ENCODE assay signal across 27 cellular contexts in the genomic region with DNA sequence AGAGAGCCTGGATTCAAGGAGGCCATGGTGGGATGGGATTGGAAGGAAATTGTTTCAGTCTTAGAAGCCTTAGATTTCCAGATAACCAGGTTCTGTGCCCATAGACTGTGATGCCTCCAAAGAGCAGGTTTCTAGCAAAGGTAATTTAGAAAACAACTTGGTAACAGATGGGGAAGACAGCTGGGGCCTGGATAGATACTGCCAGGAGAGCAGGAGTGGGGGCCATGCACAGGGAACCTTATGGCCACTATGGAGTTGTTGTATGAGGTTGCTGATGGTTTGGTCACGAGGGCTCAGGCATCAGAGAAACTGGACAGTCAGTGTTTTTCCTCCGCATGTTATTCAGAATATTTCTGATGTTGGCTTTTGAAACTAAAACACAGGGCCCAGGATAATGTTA.
DNase-seq lines count a peak whose midpoint lies in the region; ATAC-seq and TF ChIP-seq lines count a peak whose summit lies in the region.
"Had no signal": no experiment of that assay in that cellular context is flagged by ENCODE, and none has a peak within 500 bp of the region (broad histone marks: within the 10 kb centered on the region; RNA-seq: fewer than 3 reads in every experiment).

No MANE protein-coding gene starts in this region.

- peak; percentile 46 to 77 for DNase-seq in NCI-H446 (lab: John Stamatoyannopoulos, UW)
- peak; percentile 97 for DNase-seq in cerebellar cortex (ENCODE audit: low spot score)
- DNase-seq in nephron progenitor cell = no peak
- DNase-seq in transverse colon = no peak
- DNase-seq in NCI-H187 (lab: John Stamatoyannopoulos, UW) = no peak
- no peak for DNase-seq in omental fat pad (ENCODE audit: low spot score)
- no peak for DNase-seq in AG20443 (ENCODE audit: low spot score)
- DNase-seq: activated CD4-positive, alpha-beta T cell treated with anti-CD3 and anti-CD28 coated beads, Interleukin-2, amount 50 U/mL, for 48 hours; activated CD4-positive, CD25-positive, alpha-beta regulatory T cell treated with anti-CD3 and anti-CD28 coated beads, Interleukin-2, amount 50 U/mL, for 72 hours; activated naive CD4-positive, alpha-beta T cell; activated T-cell treated with anti-CD3 and anti-CD28 coated beads, Interleukin-2, amount 50 U/mL, for 72 hours; DMS53; H7; mammary epithelial cell; NCI-H1417; NCI-H2107; NCI-H510A; NK-92 treated with Interleukin-12 subunit alpha and Interleukin-12 subunit beta, amount 100 ng/mL, for 24 hours; SK-N-SH; stimulated activated CD4-positive, alpha-beta T cell treated with anti-CD3 and anti-CD28 coated beads, Interleukin-4, amount 100 ng/mL, for 24 hours had no signal

- H3K36me3 Mint-ChIP-seq in nephron progenitor cell (ENCODE audit: low read depth) = peaks cover 5% of the 10 kb centered on the region
- H3K36me3 Mint-ChIP-seq: type B pancreatic cell had no signal

- no peak for ATAC-seq in omental fat pad (ENCODE audit: low FRiP score)
- no peak for ATAC-seq in HG02870 (IDR thresholded peaks at IDR 0.05; ENCODE audit: unreplicated experiment)
- ATAC-seq: activated T-cell treated with anti-CD3 and anti-CD28 coated beads, Interleukin-2, amount 50 U/mL, for 72 hours; HepG2 had no signal

- peak overlapping the region; percentile 24 for H3K4me3 Mint-ChIP-seq in nephron progenitor cell
- H3K4me3 Mint-ChIP-seq: activated T-cell treated with anti-CD3 and anti-CD28 coated beads, Interleukin-2, amount 50 U/mL, for 72 hours; T-helper 1 cell treated with Interleukin-12 subunit alpha and Interleukin-12 subunit beta and Interleukin-4 antibody, amounts not matched to agents 30 μg/mL and 1 μg/mL, for 36 hours; type B pancreatic cell had no signal

- intact Hi-C loops in transverse colon (cut with DNase I; ENCODE audit: low total_unique reads) = loop anchor here (10.0 kb wide), 1 partner anchor 79 kb away; no protein-coding TSS in a partner anchor

- WGBS in transverse colon (ENCODE audit: low coverage in 1 of 2), 2 donors = 90 to 100% methylated on average over 1 to 2 of the region's 2 CpGs

- no peak for TF ChIP-seq EP300 in transverse colon (IDR thresholded peaks at IDR 0.05; ENCODE audit: low read depth)

- no peak for TF ChIP-seq CTCF in nephron progenitor cell (IDR thresholded peaks at IDR 0.05)
- no peak for TF ChIP-seq CTCF in transverse colon (IDR thresholded peaks at IDR 0.05)
- no peak for TF ChIP-seq CTCF in omental fat pad (IDR thresholded peaks at IDR 0.05)

- H3K9me3 ChIP-seq in transverse colon = no peaks in the 10 kb centered on the region
- H3K9me3 ChIP-seq: BLaER1 treated with 17β-estradiol and CSF1 and Interleukin-3, amounts not matched to agents 10 nM and 100 nM; neutrophil; SK-N-SH had no signal

- in situ Hi-C loops in transverse colon (cut with MboI; ENCODE audit: low pct_ligation_motif_present in 1 of 4, low pct_unique_long_range_greater_than_20kb in 1 of 4, low sequenced_read_pairs in 3 of 4) = no loop called here

- H3K27ac ChIP-seq in transverse colon = peak overlapping the region; percentile 23 to 67 (median 56)
- H3K27ac ChIP-seq: BLaER1 treated with 17β-estradiol and CSF1 and Interleukin-3, amounts not matched to agents 10 nM and 100 nM; hepatocyte; neutrophil had no signal

- H3K4me1 ChIP-seq in transverse colon = peaks cover 5 to 33% (median 27%) of the 10 kb centered on the region in 4 donors

- peak overlapping the region; percentile 89 for H3K27ac Mint-ChIP-seq in nephron progenitor cell
- H3K27ac Mint-ChIP-seq: activated T-cell treated with anti-CD3 and anti-CD28 coated beads, Interleukin-2, amount 50 U/mL, for 72 hours; T-helper 1 cell treated with Interleukin-12 subunit alpha and Interleukin-12 subunit beta and Interleukin-4 antibody, amounts not matched to agents 30 μg/mL and 1 μg/mL, for 36 hours; type B pancreatic cell had no signal

- H3K27me3 ChIP-seq in transverse colon = no peaks in the 10 kb centered on the region
- H3K27me3 ChIP-seq: BLaER1 treated with 17β-estradiol and CSF1 and Interleukin-3, amounts not matched to agents 10 nM and 100 nM; hepatocyte; neutrophil had no signal

- peaks cover 81% of the 10 kb centered on the region for H3K4me1 Mint-ChIP-seq in nephron progenitor cell

- H3K9me3 Mint-ChIP-seq in nephron progenitor cell = no peaks in the 10 kb centered on the region
- H3K9me3 Mint-ChIP-seq: T-helper 1 cell treated with Interleukin-12 subunit alpha and Interleukin-12 subunit beta and Interleukin-4 antibody, amounts not matched to agents 30 μg/mL and 1 μg/mL, for 36 hours had no signal

- no peaks in the 10 kb centered on the region for H3K27me3 Mint-ChIP-seq in nephron progenitor cell (ENCODE audit: low read depth, poor library complexity)

- H3K36me3 ChIP-seq in transverse colon = no peaks in the 10 kb centered on the region
- H3K36me3 ChIP-seq: BLaER1 treated with 17β-estradiol and CSF1 and Interleukin-3, amounts not matched to agents 10 nM and 100 nM; neutrophil had no signal

- TF ChIP-seq POLR2A in transverse colon (IDR thresholded peaks at IDR 0.05) = no peak

- H3K4me3 ChIP-seq in transverse colon = no peak overlapping the region
- H3K4me3 ChIP-seq: BLaER1 treated with 17β-estradiol and CSF1 and Interleukin-3, amounts not matched to agents 10 nM and 100 nM; hepatocyte had no signal

Comparison
In these comparisons a context has a peak if more than half of its experiments do, and no peak if none do; other contexts are left out.
1. DNase-seq: peak in NCI-H446 (2 of 2) and cerebellar cortex (single experiment); none in nephron progenitor cell (single experiment), transverse colon (single experiment), NCI-H187 (0 of 2), omental fat pad (single experiment) and AG20443 (single experiment).